Comparison of ENCODE assay signal across 8 cellular contexts in genomic region chr7:93890041-93890463, GRCh38. TPM values are rescaled to one million over a fixed set of nuclear protein-coding genes. Genes with fewer than 3 reads are reported as not detected.
DNase-seq lines count a peak whose midpoint lies in the region; ATAC-seq, FAIRE-seq and TF ChIP-seq lines count a peak whose summit lies in the region.

No MANE protein-coding gene starts in this region.

- H3K4me1 Mint-ChIP-seq in CD4-positive, alpha-beta memory T cell = peaks cover 7 to 16% (median 9%) of the 10 kb centered on the region in 4 donors
- H3K4me1 Mint-ChIP-seq in astrocyte (ENCODE audit: low read depth, unreplicated experiment) = peaks cover 12% of the 10 kb centered on the region

- no peak for DNase-seq in CD4-positive, alpha-beta memory T cell
- DNase-seq in HuH-7 (ENCODE audit: low spot score) (peak; percentile 26), astrocyte (ENCODE audit: low read depth) (peak; percentile 62), iris pigment epithelial cell (ENCODE audit: low read depth) (peak; percentile 79), NCI-H2196 (lab: John Stamatoyannopoulos, UW; ENCODE audit: unreplicated experiment) (no peak)
- DNase-seq in stimulated activated naive CD8-positive, alpha-beta T cell treated with anti-CD3 and anti-CD28 coated beads, Interleukin-15, Interleukin-2, amounts not matched to agents 100 U/mL and 50 U/mL, for 24 hours = peak; percentile 5

- no peaks in the 10 kb centered on the region for H4K20me1 ChIP-seq in astrocyte (ENCODE audit: insufficient read depth, low read length)

- H2AFZ ChIP-seq in astrocyte (ENCODE audit: low read depth, low read length) = peak overlapping the region; percentile 93

- H3K36me3 ChIP-seq in CD4-positive, alpha-beta memory T cell (ENCODE audit: insufficient read depth, low read length) = no peaks in the 10 kb centered on the region
- H3K36me3 ChIP-seq in astrocyte (ENCODE audit: insufficient read depth, low read length) = no peaks in the 10 kb centered on the region

- no peak for TF ChIP-seq CTCF in astrocyte (IDR thresholded peaks at IDR 0.05; ENCODE audit: insufficient read depth, low read depth, low read length)

- no peak overlapping the region for H3K4me3 ChIP-seq in CD4-positive, alpha-beta memory T cell (ENCODE audit: low read length in 2 of 2)
- peak overlapping the region; percentile 93 for H3K4me3 ChIP-seq in astrocyte (ENCODE audit: insufficient read depth, low read depth, low read length)

- H3K9me3 ChIP-seq in CD4-positive, alpha-beta memory T cell (ENCODE audit: control insufficient read depth in 1 of 2, low read length in 2 of 2) = no peaks in the 10 kb centered on the region
- no peaks in the 10 kb centered on the region for H3K9me3 ChIP-seq in astrocyte (ENCODE audit: insufficient read depth, low read depth, low read length)

- peaks cover 4% of the 10 kb centered on the region for H3K27me3 ChIP-seq in CD4-positive, alpha-beta memory T cell (ENCODE audit: insufficient read depth, low read length)
- H3K27me3 ChIP-seq in astrocyte (ENCODE audit: insufficient read depth, low read length) = no peaks in the 10 kb centered on the region

- H3K9ac ChIP-seq in astrocyte (ENCODE audit: low read length) = peak overlapping the region; percentile 88

- FAIRE-seq in astrocyte (lab: Jason Lieb, UNC) = no peak

- H3K27me3 Mint-ChIP-seq in CD4-positive, alpha-beta memory T cell = peaks cover 33 to 38% of the 10 kb centered on the region in 2 donors
- H3K27me3 Mint-ChIP-seq in astrocyte (ENCODE audit: low read depth, unreplicated experiment) = no peaks in the 10 kb centered on the region

- H3K27ac Mint-ChIP-seq in CD4-positive, alpha-beta memory T cell = no peak overlapping the region
- peak overlapping the region; percentile 19 for H3K27ac Mint-ChIP-seq in astrocyte (ENCODE audit: unreplicated experiment)

- peaks cover 6% of the 10 kb centered on the region for H3K4me1 ChIP-seq in CD4-positive, alpha-beta memory T cell (ENCODE audit: insufficient read depth, low read length)
- peaks cover 8% of the 10 kb centered on the region for H3K4me1 ChIP-seq in astrocyte (ENCODE audit: insufficient read depth, low read length)

- no peak overlapping the region for H3K27ac ChIP-seq in CD4-positive, alpha-beta memory T cell (ENCODE audit: low read depth, low read length)
- H3K27ac ChIP-seq in astrocyte (ENCODE audit: low read depth, low read length) = peak overlapping the region; percentile 60

- no peaks in the 10 kb centered on the region for H3K36me3 Mint-ChIP-seq in CD4-positive, alpha-beta memory T cell
- H3K36me3 Mint-ChIP-seq in astrocyte (ENCODE audit: low read depth, unreplicated experiment) = no peaks in the 10 kb centered on the region

- POLR2A ChIA-PET in CD4-positive, alpha-beta memory T cell (lab: Charles Lee; ENCODE audit: partially characterized antibody) = no interaction called here

- ATAC-seq in GM19397 (IDR thresholded peaks at IDR 0.05; ENCODE audit: unreplicated experiment) (peak; percentile 63), GM18520 (IDR thresholded peaks at IDR 0.05; ENCODE audit: unreplicated experiment) (no peak)
- no peak for ATAC-seq in stimulated activated naive CD8-positive, alpha-beta T cell treated with anti-CD3 and anti-CD28 coated beads, Interleukin-15, Interleukin-2, amounts not matched to agents 100 U/mL and 50 U/mL, for 24 hours

- CTCF ChIA-PET in CD4-positive, alpha-beta memory T cell (lab: Charles Lee; ENCODE audit: partially characterized antibody) = no interaction called here

- no peaks in the 10 kb centered on the region for H3K79me2 ChIP-seq in astrocyte (ENCODE audit: insufficient read depth, low read length)

- H3K4me3 Mint-ChIP-seq in CD4-positive, alpha-beta memory T cell = peak overlapping the region in 7 of 8 donors; percentile 25 to 75 (median 62)
- H3K4me3 Mint-ChIP-seq in astrocyte (ENCODE audit: unreplicated experiment) = peak overlapping the region; percentile 89

- intact Hi-C loops in CD4-positive, alpha-beta memory T cell (cut with micrococcal nuclease) = no loop called here

- H3K4me2 ChIP-seq in astrocyte (ENCODE audit: low read length) = peak overlapping the region; percentile 99

- peaks cover 0 to 5% (median 0%) of the 10 kb centered on the region in 8 donors for H3K9me3 Mint-ChIP-seq in CD4-positive, alpha-beta memory T cell
- H3K9me3 Mint-ChIP-seq in astrocyte (ENCODE audit: unreplicated experiment) = no peaks in the 10 kb centered on the region

RNA-seq across cellular contexts. Expression of gene TFPI2, which starts 0.5 kb away (rescaled TPM):
- not detected for total RNA-seq in CD4-positive, alpha-beta memory T cell
- polyA plus RNA-seq in CD4-positive, alpha-beta memory T cell = not detected
- 66.2 and 74.8 TPM in 2 replicates for total RNA-seq in astrocyte

RNA-seq across cellular contexts. Expression of gene GNGT1, which starts 16.3 kb away (rescaled TPM):
- total RNA-seq in CD4-positive, alpha-beta memory T cell = not detected
- not detected for polyA plus RNA-seq in CD4-positive, alpha-beta memory T cell
- total RNA-seq in astrocyte = not detected in 2 replicates

RNA-seq across cellular contexts. Expression of gene GNG11, which starts 31.5 kb away (rescaled TPM):
- not detected for total RNA-seq in CD4-positive, alpha-beta memory T cell
- not detected for polyA plus RNA-seq in CD4-positive, alpha-beta memory T cell
- total RNA-seq in astrocyte = 7.7 and 8.8 TPM in 2 replicates

Comparison
In these comparisons a context has a peak if more than half of its experiments do, and no peak if none do; other contexts are left out.
1. DNase-seq: peak in HuH-7 (single experiment), astrocyte (single experiment), iris pigment epithelial cell (single experiment) and stimulated activated naive CD8-positive, alpha-beta T cell treated with anti-CD3 and anti-CD28 coated beads, Interleukin-15, Interleukin-2, amounts not matched to agents 100 U/mL and 50 U/mL, for 24 hours (single experiment); none in CD4-positive, alpha-beta memory T cell (0 of 5) and NCI-H2196 (single experiment).
2. RNA of gene TFPI2, which starts 0.5 kb away (total RNA-seq): 66.2 to 74.8 TPM in astrocyte; not detected in CD4-positive, alpha-beta memory T cell; every median in the first group is over 10 times any median in the second.